ENCODE assay signal across 12 cellular contexts in the genomic region with DNA sequence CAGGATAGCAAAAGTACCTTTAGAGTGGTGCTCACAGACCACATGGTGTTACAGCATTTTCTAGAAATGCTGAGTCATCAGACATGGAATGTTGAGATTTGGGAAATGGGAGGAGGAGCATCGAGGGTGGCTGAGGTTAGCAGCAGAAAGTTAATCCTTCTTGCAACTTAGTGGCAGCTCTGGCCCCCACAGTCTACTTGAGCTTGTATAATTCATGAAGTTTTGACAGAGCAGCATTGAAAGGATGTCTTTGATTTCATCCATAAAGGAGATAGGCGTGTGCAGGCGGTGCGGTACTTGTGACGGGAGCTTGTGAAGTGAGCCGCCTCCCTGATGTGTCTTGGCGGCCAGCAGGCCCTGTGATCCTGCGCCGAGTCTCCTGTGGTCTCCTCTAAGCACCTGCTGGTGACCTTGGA.
DNase-seq lines count a peak whose midpoint lies in the region; TF ChIP-seq lines count a peak whose summit lies in the region.
"Had no signal": no experiment of that assay in that cellular context is flagged by ENCODE, and none has a peak within 500 bp of the region (broad histone marks: within the 10 kb centered on the region; RNA-seq: fewer than 3 reads in every experiment).

No MANE protein-coding gene starts in this region.

- H3K36me3 ChIP-seq in testis (ENCODE audit: low read depth, missing control alignments): no peaks in the 10 kb centered on the region
- no peaks in the 10 kb centered on the region for H3K36me3 ChIP-seq in left ventricle myocardium inferior
- H3K36me3 ChIP-seq: sigmoid colon had no signal

- H3K27me3 ChIP-seq in testis (no peaks in the 10 kb centered on the region), left ventricle myocardium inferior (ENCODE audit: low read depth) (no peaks in the 10 kb centered on the region)
- H3K27me3 ChIP-seq: sigmoid colon had no signal

- H3K4me3 ChIP-seq in testis: no peak overlapping the region
- H3K4me3 ChIP-seq in left ventricle myocardium inferior: no peak overlapping the region
- H3K4me3 ChIP-seq: sigmoid colon had no signal

- 71 to 83% methylated on average over 9 of the region's 9 CpGs for WGBS in testis, 2 donors

- H3K4me1 ChIP-seq in testis: peaks cover 11% of the 10 kb centered on the region
- peaks cover 9% of the 10 kb centered on the region for H3K4me1 ChIP-seq in left ventricle myocardium inferior

- H3K27ac ChIP-seq in testis: no peak overlapping the region
- no peak overlapping the region for H3K27ac ChIP-seq in left ventricle myocardium inferior (replicated peaks)
- H3K27ac ChIP-seq: sigmoid colon had no signal

- TF ChIP-seq CTCF in testis (IDR thresholded peaks at IDR 0.05): no peak
- no peak for TF ChIP-seq CTCF in left ventricle myocardium inferior (IDR thresholded peaks at IDR 0.05; ENCODE audit: borderline replicate concordance)

- no peak for TF ChIP-seq POLR2A in testis (IDR thresholded peaks at IDR 0.05)

- peak; percentile 39 for DNase-seq in H4 (ENCODE audit: low spot score)
- peak; percentile 85 for DNase-seq in astrocyte of the hippocampus (ENCODE audit: low read depth, low spot score)
- DNase-seq in hepatic stellate cell (ENCODE audit: low spot score): peak; percentile 58
- DNase-seq in testis: peak; percentile 24
- no peak for DNase-seq in NCI-H2196 (lab: John Stamatoyannopoulos, UW; ENCODE audit: unreplicated experiment)
- DNase-seq in dermis blood vessel endothelial cell: no peak
- DNase-seq in left ventricle myocardium inferior: no peak
- DNase-seq: activated CD4-positive, alpha-beta T cell treated with anti-CD3 and anti-CD28 coated beads, Interleukin-2, amount 10 ng/mL, durations not matched to agents 24 days and 14 days; erythroblast; NCI-H446; sigmoid colon; T-helper 17 cell had no signal

- H3K9me3 ChIP-seq in testis (no peaks in the 10 kb centered on the region), left ventricle myocardium inferior (replicated peaks) (peaks cover 10% of the 10 kb centered on the region)
- H3K9me3 ChIP-seq: sigmoid colon had no signal

- intact Hi-C loops in testis (cut with DNase I; ENCODE audit: low total_unique reads): no loop called here
- intact Hi-C loops in left ventricle myocardium inferior (cut with micrococcal nuclease): no loop called here

Comparison
In these comparisons a context has a peak if more than half of its experiments do, and no peak if none do; other contexts are left out.
1. DNase-seq: peak in H4 (single experiment), astrocyte of the hippocampus (single experiment), hepatic stellate cell (single experiment) and testis (single experiment); none in NCI-H2196 (single experiment), dermis blood vessel endothelial cell (single experiment) and left ventricle myocardium inferior (single experiment).